In genomic region chr19:2275588-2276428, GRCh38 we compare ENCODE assay signal across 1 cellular context.
TF ChIP-seq lines count a peak whose summit lies in the region.

No MANE protein-coding gene starts in this region.

TF ChIP-seq in H1, 55 proteins besides CTCF, POLR2A, EP300 and RAD21:
- TF ChIP-seq POU5F1 (IDR thresholded peaks at IDR 0.05; ENCODE audit: low read depth, low read length) (no peak), KDM4A (IDR thresholded peaks at IDR 0.05; ENCODE audit: low read depth, low read length, severe bottlenecking) (no peak), TAF7 (optimal IDR thresholded peaks at IDR 0.05; ENCODE audit: borderline replicate concordance, low read depth, low read length) (no peak), NANOG (IDR thresholded peaks at IDR 0.05; ENCODE audit: insufficient read depth, low read depth, low read length, poor library complexity, severe bottlenecking) (no peak), CHD2 (IDR thresholded peaks at IDR 0.05; ENCODE audit: low read length) (no peak), BCL11A (IDR thresholded peaks at IDR 0.05; ENCODE audit: low read depth in 2 of 2, low read length in 2 of 2) (no peak), CHD1 (IDR thresholded peaks at IDR 0.05; ENCODE audit: low read depth, low read length) (no peak), CREB1 (IDR thresholded peaks at IDR 0.05) (no peak), GABPA (IDR thresholded peaks at IDR 0.05; ENCODE audit: borderline replicate concordance, insufficient read depth, low read length) (no peak), MAX (IDR thresholded peaks at IDR 0.05) (no peak), SP1 (IDR thresholded peaks at IDR 0.05; ENCODE audit: low read depth, low read length) (no peak), BRCA1 (IDR thresholded peaks at IDR 0.05; ENCODE audit: low read depth, low read length) (no peak), RNF2 (IDR thresholded peaks at IDR 0.05; ENCODE audit: borderline replicate concordance, low read depth, low read length, missing control alignments, poor library complexity, severe bottlenecking) (no peak), ZNF274 (IDR thresholded peaks at IDR 0.05; ENCODE audit: borderline replicate concordance, extremely low read depth, low read length) (no peak)
TF ChIP-seq in H1: peak in this region for 0.
